In genomic region chr1:234554478-234555311, GRCh38 we compare ENCODE assay signal across 1 cellular context.
TF ChIP-seq lines count a peak whose summit lies in the region.

No MANE protein-coding gene starts in this region.

TF ChIP-seq in HEK293, 187 proteins besides CTCF, POLR2A, EP300 and RAD21 (continued from another document and continues in another):
- TF ChIP-seq ZNF518A (tag by site-specific recombination; conservative IDR thresholded peaks at IDR 0.05; ENCODE audit: low read depth) (peak; percentile 17; the same call in 1 of the 2 replicates), ZNF423 (tag by site-specific recombination; IDR thresholded peaks at IDR 0.05) (peak; percentile 65; the same call in 1 of the 2 replicates), PBX3 (CRISPR knock-in tag; IDR thresholded peaks at IDR 0.05) (peak; percentile 93), ZNF398 (tag by site-specific recombination; IDR thresholded peaks at IDR 0.05) (peak; percentile 50; the same call in 1 of the 2 replicates), GLIS2 (tag by site-specific recombination; IDR thresholded peaks at IDR 0.05) (peak; percentile 38; the same call in 1 of the 2 replicates), ZNF830 (tag by site-specific recombination; IDR thresholded peaks at IDR 0.05; ENCODE audit: low read depth) (no peak), ZBTB17 (tag by site-specific recombination; IDR thresholded peaks at IDR 0.05) (peak; percentile 69), ZNF324 (tag by site-specific recombination; IDR thresholded peaks at IDR 0.05) (peak; percentile 70), ZNF473 (tag by site-specific recombination; IDR thresholded peaks at IDR 0.05) (no peak), KLF10 (tag by site-specific recombination; IDR thresholded peaks at IDR 0.05) (no peak), SALL2 (tag by site-specific recombination; IDR thresholded peaks at IDR 0.05; ENCODE audit: borderline replicate concordance) (no peak), PATZ1 (tag by site-specific recombination; IDR thresholded peaks at IDR 0.05) (peak; percentile 15; the same call in 1 of the 2 replicates), ZNF157 (tag by site-specific recombination; IDR thresholded peaks at IDR 0.05) (no peak), ZNF114 (tag by site-specific recombination; IDR thresholded peaks at IDR 0.05) (no peak), SP2 (tag by site-specific recombination; IDR thresholded peaks at IDR 0.05) (peak; percentile 35), ZBTB8A (tag by site-specific recombination; IDR thresholded peaks at IDR 0.05) (0 out of 2 replicates have a peak, but pooled peaks have one; percentile 22), ZNF138 (tag by site-specific recombination; IDR thresholded peaks at IDR 0.05; ENCODE audit: borderline replicate concordance) (no peak), ZNF610 (tag by site-specific recombination; IDR thresholded peaks at IDR 0.05; ENCODE audit: borderline replicate concordance) (peak; percentile 65; the same call in 1 of the 2 replicates), FEZF1 (tag by site-specific recombination; IDR thresholded peaks at IDR 0.05) (peak; percentile 47), SP7 (tag by site-specific recombination; IDR thresholded peaks at IDR 0.05) (peak; percentile 74), ZBTB49 (tag by site-specific recombination; IDR thresholded peaks at IDR 0.05; ENCODE audit: low read depth) (no peak), ZNF121 (tag by site-specific recombination; IDR thresholded peaks at IDR 0.05) (peak; percentile 88), ZXDB (tag by site-specific recombination; IDR thresholded peaks at IDR 0.05) (0 out of 2 replicates have a peak, but pooled peaks have one; percentile 44), ZBTB44 (tag by site-specific recombination; IDR thresholded peaks at IDR 0.05) (peak; percentile 45; the same call in 1 of the 2 replicates), ZBTB48 (tag by site-specific recombination; IDR thresholded peaks at IDR 0.05) (0 out of 2 replicates have a peak, but pooled peaks have one; percentile 18), PRDM10 (tag by site-specific recombination; IDR thresholded peaks at IDR 0.05) (peak; percentile 13; the same call in 1 of the 2 replicates), ZNF341 (tag by site-specific recombination; IDR thresholded peaks at IDR 0.05; ENCODE audit: low read depth) (peak; percentile 95), IKZF3 (tag by site-specific recombination; IDR thresholded peaks at IDR 0.05) (0 out of 2 replicates have a peak, but pooled peaks have one; percentile 15), TSHZ1 (tag by site-specific recombination; IDR thresholded peaks at IDR 0.05; ENCODE audit: borderline replicate concordance) (peak; percentile 51; the same call in 1 of the 2 replicates), PRDM1 (tag by site-specific recombination; IDR thresholded peaks at IDR 0.05) (no peak)
